8 cellular contexts compared by ENCODE assay signal in the genomic region with DNA sequence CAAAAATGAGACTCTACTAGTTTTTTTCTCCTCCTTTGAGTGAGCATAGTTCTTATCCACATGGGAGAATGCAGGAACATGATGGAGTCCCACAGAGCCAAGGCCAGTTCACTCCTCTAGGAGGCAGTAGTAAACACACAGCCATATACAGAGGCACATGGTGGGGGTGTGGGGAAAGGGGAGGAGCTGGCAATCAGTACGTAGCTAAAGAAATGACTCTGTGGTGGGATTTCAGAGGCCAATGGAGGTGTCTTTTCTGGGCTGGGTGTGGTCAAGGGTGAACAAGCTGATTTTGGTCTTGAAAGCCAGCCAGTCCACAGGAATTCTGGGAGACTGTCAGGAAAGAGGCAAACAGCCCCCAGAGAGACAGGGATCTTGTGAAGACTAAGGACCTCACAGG. TPM values are rescaled to one million over a fixed set of nuclear protein-coding genes. Genes with fewer than 3 reads are reported as not detected.
A peak's percentile ranks its signal among the peaks of the same experiment; 100 is the strongest.
DNase-seq lines count a peak whose midpoint lies in the region; ATAC-seq and TF ChIP-seq lines count a peak whose summit lies in the region.

No MANE protein-coding gene starts in this region.

- no peak overlapping the region for H3K27ac Mint-ChIP-seq in neural crest cell (ENCODE audit: unreplicated experiment)

- H3K36me3 Mint-ChIP-seq in neural crest cell (ENCODE audit: low read depth) = no peaks in the 10 kb centered on the region

- H3K4me1 Mint-ChIP-seq in neural crest cell = peaks cover 5% of the 10 kb centered on the region

- DNase-seq in AML-193 (lab: John Stamatoyannopoulos, UW) (peak; percentile 37 to 60), NCI-H1694 treated with DMSO at 0.1 percent for 48 hours (lab: John Stamatoyannopoulos, UW) (peak; percentile 69), neural crest cell (ENCODE audit: low read depth, low spot score) (peak; percentile 42), NCI-H2081 treated with DMSO at 0.1 percent for 48 hours (lab: John Stamatoyannopoulos, UW) (no peak)
- peak; percentile 21 for DNase-seq in effector CD8-positive, alpha-beta T cell (lab: John Stamatoyannopoulos, UW)

- H3K9me3 Mint-ChIP-seq in neural crest cell = no peaks in the 10 kb centered on the region

- H3K4me3 Mint-ChIP-seq in neural crest cell = peak overlapping the region; percentile 28

- peak; percentile 52 for ATAC-seq in GM21367 (IDR thresholded peaks at IDR 0.05; ENCODE audit: unreplicated experiment)
- peak; percentile 95 to 99 for ATAC-seq in activated CD4-positive, CD25-positive, alpha-beta regulatory T cell treated with anti-CD3 and anti-CD28 coated beads, Interleukin-2, amount 50 U/mL, for 24 hours
- no peak for ATAC-seq in GM19324 (IDR thresholded peaks at IDR 0.05; ENCODE audit: low FRiP score, unreplicated experiment)

- TF ChIP-seq CTCF in neural crest cell (conservative IDR thresholded peaks at IDR 0.05) = peak; percentile 60

- peaks cover 14% of the 10 kb centered on the region for H3K27me3 Mint-ChIP-seq in neural crest cell (ENCODE audit: low read depth)

RNA-seq across cellular contexts. Expression of a gene that starts 6.6 kb away (rescaled TPM):
- 212 and 214 TPM in 2 replicates for total RNA-seq in neural crest cell
